In genomic region chr19:54462713-54463530, GRCh38 we compare ENCODE assay signal across 8 cellular contexts. TPM values are rescaled to one million over a fixed set of nuclear protein-coding genes. Genes with fewer than 3 reads are reported as not detected.
DNase-seq lines count a peak whose midpoint lies in the region; ATAC-seq and TF ChIP-seq lines count a peak whose summit lies in the region.

No MANE protein-coding gene starts in this region.

- peak overlapping the region; percentile 75 for H3K4me3 Mint-ChIP-seq in natural killer cell

- H3K4me1 ChIP-seq in OCI-LY7 (ENCODE audit: insufficient read depth, low read length, poor library complexity, severe bottlenecking) (peaks cover 20% of the 10 kb centered on the region), fibroblast of lung (ENCODE audit: control insufficient read depth, extremely low read depth, insufficient read depth, low read length) (peaks cover 22% of the 10 kb centered on the region), suprapubic skin (peaks cover 45% of the 10 kb centered on the region)

- DNase-seq in NCI-H2196 (lab: John Stamatoyannopoulos, UW; ENCODE audit: unreplicated experiment), result peak; percentile 56
- no peak for DNase-seq in NCI-H2196 treated with DMSO at 0.1 percent for 48 hours (lab: John Stamatoyannopoulos, UW; ENCODE audit: unreplicated experiment)
- peak; percentile 62 for DNase-seq in OCI-LY7 (ENCODE audit: low spot score)
- peak; percentile 51 for DNase-seq in activated T-helper 1 cell treated with Interleukin-2 at 50 U/mL for 16 hours (ENCODE audit: low read depth)
- DNase-seq in fibroblast of lung (ENCODE audit: low read depth in 2 of 2), result peak; percentile 61 to 70
- peak; percentile 72 for DNase-seq in natural killer cell
- peak; percentile 88 to 89 for DNase-seq in suprapubic skin (ENCODE audit: low spot score in 2 of 2)

- H3K36me3 Mint-ChIP-seq in natural killer cell, result no peaks in the 10 kb centered on the region

- H3K27ac ChIP-seq in OCI-LY7 (ENCODE audit: low read depth, low read length, poor library complexity, severe bottlenecking) (peak overlapping the region; percentile 92), fibroblast of lung (ENCODE audit: insufficient read depth, low read length) (peak overlapping the region; percentile 96), suprapubic skin (peak overlapping the region; percentile 99)

- no TSS peak for BruUV-seq in OCI-LY7 (replicated peaks; lab: Mats Ljungman, UMichigan)

- peaks cover 0 to under 1% of the 10 kb centered on the region in 2 donors for H3K27me3 Mint-ChIP-seq in natural killer cell (ENCODE audit: low read depth in 2 of 2)

- no peak for TF ChIP-seq POLR2A in suprapubic skin (IDR thresholded peaks at IDR 0.05)

- H3K9me2 ChIP-seq in OCI-LY7 (ENCODE audit: insufficient read depth, low read length), result no peaks in the 10 kb centered on the region

- no peak for TF ChIP-seq EP300 in suprapubic skin (IDR thresholded peaks at IDR 0.05)

- peaks cover 46% of the 10 kb centered on the region for H3K36me3 ChIP-seq in OCI-LY7 (ENCODE audit: insufficient read depth, low read length)
- H3K36me3 ChIP-seq in fibroblast of lung (ENCODE audit: control insufficient read depth, insufficient read depth, low read length), result peaks cover 30% of the 10 kb centered on the region
- H3K36me3 ChIP-seq in suprapubic skin, result peaks cover 43% of the 10 kb centered on the region

- peaks cover 39 to 54% of the 10 kb centered on the region in 2 donors for H3K4me1 Mint-ChIP-seq in natural killer cell

- WGBS in suprapubic skin, result no CpG with 5 or more reads among the region's 87 CpGs

- TF ChIP-seq CTCF in OCI-LY7 (conservative IDR thresholded peaks at IDR 0.05; ENCODE audit: low read length) (peak; percentile 10; the same call in 1 of the 2 replicates), fibroblast of lung (conservative IDR thresholded peaks at IDR 0.05 in 1 of 2, IDR thresholded peaks at IDR 0.05 in 1 of 2; ENCODE audit: low read depth in 1 of 2, low read length in 2 of 2) (peak; percentile 2 to 26), natural killer cell (IDR thresholded peaks at IDR 0.05) (no peak), suprapubic skin (IDR thresholded peaks at IDR 0.05) (no peak)

- H3K79me2 ChIP-seq in OCI-LY7 (ENCODE audit: insufficient read depth, low read depth, low read length), result no peaks in the 10 kb centered on the region
- H3K79me2 ChIP-seq in fibroblast of lung (ENCODE audit: control insufficient read depth, insufficient read depth, low read length), result peaks cover 26% of the 10 kb centered on the region

- H3K4me2 ChIP-seq in OCI-LY7 (ENCODE audit: low read length), result peak overlapping the region; percentile 88
- H3K4me2 ChIP-seq in fibroblast of lung (ENCODE audit: extremely low read depth, insufficient read depth, low read length), result peak overlapping the region; percentile 83

- CTCF ChIA-PET in OCI-LY7 (lab: Charles Lee; ENCODE audit: unreplicated experiment), result no interaction called here

- H3K4me3 ChIP-seq in OCI-LY7 (ENCODE audit: low read depth, low read length, poor library complexity, severe bottlenecking) (peak overlapping the region; percentile 76), fibroblast of lung (replicated peaks in 1 of 4; ENCODE audit: control extremely low read depth in 1 of 4, insufficient read depth in 1 of 4, low read depth in 3 of 4, low read length in 4 of 4) (peak overlapping the region; percentile 37 to 64 (median 54)), suprapubic skin (peak overlapping the region; percentile 77)

- intact Hi-C loops in OCI-LY7 (cut with micrococcal nuclease; ENCODE audit: unreplicated experiment), result no loop called here
- intact Hi-C loops in natural killer cell (cut with micrococcal nuclease), result no loop called here

- peak; percentile 4 for ATAC-seq in HG02981 (IDR thresholded peaks at IDR 0.05; ENCODE audit: unreplicated experiment)
- ATAC-seq in natural killer cell, result peak; percentile 21 to 58 (median 33)

- no peak overlapping the region for H2AFZ ChIP-seq in OCI-LY7 (ENCODE audit: low read length)
- no peak overlapping the region for H2AFZ ChIP-seq in fibroblast of lung (ENCODE audit: low read length)

- no peaks in the 10 kb centered on the region for H3K27me3 ChIP-seq in fibroblast of lung (ENCODE audit: control insufficient read depth, insufficient read depth, low read length)
- no peaks in the 10 kb centered on the region for H3K27me3 ChIP-seq in suprapubic skin

- H3K27ac Mint-ChIP-seq in natural killer cell, result peak overlapping the region; percentile 88 to 97

- POLR2A ChIA-PET in OCI-LY7 (lab: Charles Lee), result no interaction called here

- no peaks in the 10 kb centered on the region for H3K9me3 Mint-ChIP-seq in natural killer cell

- no peaks in the 10 kb centered on the region; the same call in 1 of the 2 replicates for H4K20me1 ChIP-seq in OCI-LY7 (ENCODE audit: insufficient read depth, low read length)
- H4K20me1 ChIP-seq in fibroblast of lung (ENCODE audit: control insufficient read depth, extremely low read depth, insufficient read depth, low read length), result no peaks in the 10 kb centered on the region

- no peaks in the 10 kb centered on the region for H3K9me3 ChIP-seq in OCI-LY7 (ENCODE audit: low read length)
- no peaks in the 10 kb centered on the region for H3K9me3 ChIP-seq in fibroblast of lung (ENCODE audit: control insufficient read depth, insufficient read depth, low read depth, low read length)
- H3K9me3 ChIP-seq in suprapubic skin, result no peaks in the 10 kb centered on the region

- peak overlapping the region; percentile 90 for H3K9ac ChIP-seq in fibroblast of lung (ENCODE audit: insufficient read depth, low read length)

RNA-seq across cellular contexts. Expression of gene LENG9, which starts 0.7 kb away (rescaled TPM):
- total RNA-seq in OCI-LY7 (2014; rRNA removed; shearing (Covaris generic)), result 4.1 and 6.0 TPM in 2 replicates
- total RNA-seq in OCI-LY7 (2022), result 1.8 and 3.6 TPM in 2 replicates
- total RNA-seq in fibroblast of lung, result 14.6 and 16.7 TPM in 2 replicates
- 0.46 and 0.84 TPM in 2 replicates for polyA plus RNA-seq in fibroblast of lung
- 1.7 and 3.1 TPM in 2 replicates for polyA plus RNA-seq in fibroblast of lung (2012)
- polyA minus RNA-seq in fibroblast of lung (ENCODE audit: low replicate concordance), result 0.70 and 2.3 TPM in 2 replicates
- 1 to 10 TPM; 3.2 to 5.6 (median 4.3) TPM for total RNA-seq in natural killer cell
- total RNA-seq in suprapubic skin, result 1 to 10 TPM; 3.1 to 7.9 (median 4.1) TPM

RNA-seq across cellular contexts. Expression of gene CDC42EP5, which starts 10.2 kb away (rescaled TPM):
- total RNA-seq in OCI-LY7 (2014; rRNA removed; shearing (Covaris generic)), result not detected in 2 replicates
- total RNA-seq in OCI-LY7 (2022), result not detected in 2 replicates
- total RNA-seq in fibroblast of lung, result 14.7 and 15.9 TPM in 2 replicates
- polyA plus RNA-seq in fibroblast of lung, result 3.4 and 7.2 TPM in 2 replicates
- polyA plus RNA-seq in fibroblast of lung (2012), result 13.6 and 21.8 TPM in 2 replicates
- polyA minus RNA-seq in fibroblast of lung (ENCODE audit: low replicate concordance), result 0.85 and 1.5 TPM in 2 replicates
- not detected for total RNA-seq in natural killer cell
- total RNA-seq in suprapubic skin, result 1 to 10 TPM; 4.2 to 9.4 (median 5.5) TPM

RNA-seq across cellular contexts. Expression of gene LENG8, which starts 13.9 kb away (rescaled TPM):
- 55.7 and 63.2 TPM in 2 replicates for total RNA-seq in OCI-LY7 (2014; rRNA removed; shearing (Covaris generic))
- total RNA-seq in OCI-LY7 (2022) (137 and 170 TPM in 2 replicates), fibroblast of lung (20.8 and 32.4 TPM in 2 replicates), natural killer cell (100 to 1,000 TPM; 479 to 563 (median 507) TPM), suprapubic skin (100 to 1,000 TPM in 2 of 4 donors, 10 to 100 TPM in 2; 80.4 to 410 (median 124) TPM)
- 11.0 and 12.7 TPM in 2 replicates for polyA plus RNA-seq in fibroblast of lung
- 25.3 and 31.6 TPM in 2 replicates for polyA plus RNA-seq in fibroblast of lung (2012)
- 33.7 and 47.3 TPM in 2 replicates for polyA minus RNA-seq in fibroblast of lung (ENCODE audit: low replicate concordance)

RNA-seq across cellular contexts. Expression of gene LAIR2, which starts 39.7 kb away (rescaled TPM):
- total RNA-seq in OCI-LY7 (2014; rRNA removed; shearing (Covaris generic)), result not detected in 2 replicates
- not detected in 2 replicates for total RNA-seq in OCI-LY7 (2022)
- not detected in 2 replicates for total RNA-seq in fibroblast of lung
- polyA plus RNA-seq in fibroblast of lung, result not detected in 2 replicates
- polyA plus RNA-seq in fibroblast of lung (2012), result not detected in 2 replicates
- polyA minus RNA-seq in fibroblast of lung (ENCODE audit: low replicate concordance), result not detected in 2 replicates
- 10 to 100 TPM; 44.1 to 67.7 (median 53.3) TPM for total RNA-seq in natural killer cell
- total RNA-seq in suprapubic skin, result not detected

RNA-seq across cellular contexts. Expression of gene TTYH1, which starts 47.7 kb away (rescaled TPM):
- total RNA-seq in OCI-LY7 (2014; rRNA removed; shearing (Covaris generic)), result not detected in 2 replicates
- 0.53 TPM in 1 of 2 replicates, not detected in the other for total RNA-seq in OCI-LY7 (2022)
- total RNA-seq in fibroblast of lung, result not detected in 2 replicates
- not detected in 2 replicates for polyA plus RNA-seq in fibroblast of lung
- 0.12 TPM in 1 of 2 replicates, not detected in the other for polyA plus RNA-seq in fibroblast of lung (2012)
- not detected in 2 replicates for polyA minus RNA-seq in fibroblast of lung (ENCODE audit: low replicate concordance)
- under 1 TPM; 0.59 to 0.84 (median 0.65) TPM for total RNA-seq in natural killer cell
- total RNA-seq in suprapubic skin, result 10 to 100 TPM; 11.2 to 20.4 (median 12.5) TPM

Comparison
In these comparisons a context has a peak if more than half of its experiments do, and no peak if none do; other contexts are left out.
1. CTCF ChIP-seq: peak in OCI-LY7 (single experiment) and fibroblast of lung (2 of 2); none in natural killer cell (single experiment) and suprapubic skin (0 of 2).
2. Peak in every context shown above with its lines, with median percentiles within 50 percentile points of each other: H3K27ac ChIP-seq and H3K4me3 ChIP-seq.